1 cellular context compared by ENCODE assay signal in the genomic region with DNA sequence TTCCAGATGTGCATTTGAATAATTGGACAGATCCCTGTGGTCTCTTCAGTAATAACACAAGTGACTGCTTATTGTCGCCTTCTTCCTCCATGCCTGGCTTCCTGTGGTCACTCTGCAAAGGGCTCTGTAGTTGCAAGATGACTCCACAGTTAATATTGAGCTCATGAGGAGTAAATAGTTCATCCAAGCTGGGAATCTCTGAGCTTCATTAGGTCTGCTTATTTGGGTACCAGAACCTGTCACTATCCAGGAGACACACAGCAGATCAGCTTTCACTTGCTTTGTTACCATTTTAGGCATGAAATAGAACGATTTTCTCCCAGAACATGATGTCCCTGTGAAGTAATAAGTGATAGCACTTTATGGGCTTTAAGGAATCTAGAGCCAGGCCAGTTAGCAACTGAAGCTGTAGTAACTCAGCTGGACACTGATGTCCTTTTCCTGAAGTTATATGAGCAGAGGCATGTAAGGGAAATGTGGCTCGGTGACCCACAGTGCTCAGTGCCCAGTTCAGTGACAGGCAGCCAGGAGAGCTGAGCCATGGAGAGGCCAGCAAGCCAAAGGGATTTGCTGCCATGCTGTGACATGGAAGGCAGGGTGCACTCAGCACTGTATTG.
TF ChIP-seq lines count a peak whose summit lies in the region.

No MANE protein-coding gene starts in this region.

TF ChIP-seq in GM12878, 131 proteins besides CTCF, POLR2A, EP300 and RAD21:
- TF ChIP-seq, protein P1, sequence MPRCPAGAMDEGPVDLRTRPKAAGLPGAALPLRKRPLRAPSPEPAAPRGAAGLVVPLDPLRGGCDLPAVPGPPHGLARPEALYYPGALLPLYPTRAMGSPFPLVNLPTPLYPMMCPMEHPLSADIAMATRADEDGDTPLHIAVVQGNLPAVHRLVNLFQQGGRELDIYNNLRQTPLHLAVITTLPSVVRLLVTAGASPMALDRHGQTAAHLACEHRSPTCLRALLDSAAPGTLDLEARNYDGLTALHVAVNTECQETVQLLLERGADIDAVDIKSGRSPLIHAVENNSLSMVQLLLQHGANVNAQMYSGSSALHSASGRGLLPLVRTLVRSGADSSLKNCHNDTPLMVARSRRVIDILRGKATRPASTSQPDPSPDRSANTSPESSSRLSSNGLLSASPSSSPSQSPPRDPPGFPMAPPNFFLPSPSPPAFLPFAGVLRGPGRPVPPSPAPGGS (IDR thresholded peaks at IDR 0.05; ENCODE audit: borderline replicate concordance, insufficient read depth, low read depth, low read length, poor library complexity, severe bottlenecking): peak; percentile 23
- TF ChIP-seq ETV6 (conservative IDR thresholded peaks at IDR 0.05 in 1 of 2, IDR thresholded peaks at IDR 0.05 in 1 of 2; ENCODE audit: borderline replicate concordance in 1 of 2, low read depth in 1 of 2): 0 out of 4 replicates have a peak, but pooled peaks of 1 of the 2 experiments have one; percentile 27
- TF ChIP-seq IRF4 (IDR thresholded peaks at IDR 0.05; ENCODE audit: low read depth, low read length): 0 out of 2 replicates have a peak, but pooled peaks have one; percentile 42
- TF ChIP-seq BCL11A (IDR thresholded peaks at IDR 0.05; ENCODE audit: low read depth, low read length): peak; percentile 59; the same call in 1 of the 2 replicates
- TF ChIP-seq KDM1A (IDR thresholded peaks at IDR 0.05; ENCODE audit: borderline replicate concordance): no peak
- no peak for TF ChIP-seq PAX8 (IDR thresholded peaks at IDR 0.05)
- peak; percentile 48; the same call in 1 of the 2 replicates for TF ChIP-seq ZBED1 (IDR thresholded peaks at IDR 0.05; ENCODE audit: borderline replicate concordance)
- peak; percentile 94 for TF ChIP-seq PAX5 (IDR thresholded peaks at IDR 0.05; ENCODE audit: borderline replicate concordance, low read depth, low read length)
- TF ChIP-seq NR2F1 (conservative IDR thresholded peaks at IDR 0.05): no peak
- TF ChIP-seq JUNB (IDR thresholded peaks at IDR 0.05): peak; percentile 80
- TF ChIP-seq NFIC (IDR thresholded peaks at IDR 0.05; ENCODE audit: low read depth, low read length): peak; percentile 61; the same call in 1 of the 2 replicates
- TF ChIP-seq POU2F2 (IDR thresholded peaks at IDR 0.05; ENCODE audit: borderline replicate concordance, low read depth, low read length): peak; percentile 66; the same call in 1 of the 3 replicates
- TF ChIP-seq ZNF217 (IDR thresholded peaks at IDR 0.05): 0 out of 2 replicates have a peak, but pooled peaks have one; percentile 60
- TF ChIP-seq, protein P2, sequence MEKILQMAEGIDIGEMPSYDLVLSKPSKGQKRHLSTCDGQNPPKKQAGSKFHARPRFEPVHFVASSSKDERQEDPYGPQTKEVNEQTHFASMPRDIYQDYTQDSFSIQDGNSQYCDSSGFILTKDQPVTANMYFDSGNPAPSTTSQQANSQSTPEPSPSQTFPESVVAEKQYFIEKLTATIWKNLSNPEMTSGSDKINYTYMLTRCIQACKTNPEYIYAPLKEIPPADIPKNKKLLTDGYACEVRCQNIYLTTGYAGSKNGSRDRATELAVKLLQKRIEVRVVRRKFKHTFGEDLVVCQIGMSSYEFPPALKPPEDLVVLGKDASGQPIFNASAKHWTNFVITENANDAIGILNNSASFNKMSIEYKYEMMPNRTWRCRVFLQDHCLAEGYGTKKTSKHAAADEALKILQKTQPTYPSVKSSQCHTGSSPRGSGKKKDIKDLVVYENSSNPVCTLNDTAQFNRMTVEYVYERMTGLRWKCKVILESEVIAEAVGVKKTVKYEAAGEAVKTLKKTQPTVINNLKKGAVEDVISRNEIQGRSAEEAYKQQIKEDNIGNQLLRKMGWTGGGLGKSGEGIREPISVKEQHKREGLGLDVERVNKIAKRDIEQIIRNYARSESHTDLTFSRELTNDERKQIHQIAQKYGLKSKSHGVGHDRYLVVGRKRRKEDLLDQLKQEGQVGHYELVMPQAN (conservative IDR thresholded peaks at IDR 0.05): no peak
- TF ChIP-seq, protein P3, sequence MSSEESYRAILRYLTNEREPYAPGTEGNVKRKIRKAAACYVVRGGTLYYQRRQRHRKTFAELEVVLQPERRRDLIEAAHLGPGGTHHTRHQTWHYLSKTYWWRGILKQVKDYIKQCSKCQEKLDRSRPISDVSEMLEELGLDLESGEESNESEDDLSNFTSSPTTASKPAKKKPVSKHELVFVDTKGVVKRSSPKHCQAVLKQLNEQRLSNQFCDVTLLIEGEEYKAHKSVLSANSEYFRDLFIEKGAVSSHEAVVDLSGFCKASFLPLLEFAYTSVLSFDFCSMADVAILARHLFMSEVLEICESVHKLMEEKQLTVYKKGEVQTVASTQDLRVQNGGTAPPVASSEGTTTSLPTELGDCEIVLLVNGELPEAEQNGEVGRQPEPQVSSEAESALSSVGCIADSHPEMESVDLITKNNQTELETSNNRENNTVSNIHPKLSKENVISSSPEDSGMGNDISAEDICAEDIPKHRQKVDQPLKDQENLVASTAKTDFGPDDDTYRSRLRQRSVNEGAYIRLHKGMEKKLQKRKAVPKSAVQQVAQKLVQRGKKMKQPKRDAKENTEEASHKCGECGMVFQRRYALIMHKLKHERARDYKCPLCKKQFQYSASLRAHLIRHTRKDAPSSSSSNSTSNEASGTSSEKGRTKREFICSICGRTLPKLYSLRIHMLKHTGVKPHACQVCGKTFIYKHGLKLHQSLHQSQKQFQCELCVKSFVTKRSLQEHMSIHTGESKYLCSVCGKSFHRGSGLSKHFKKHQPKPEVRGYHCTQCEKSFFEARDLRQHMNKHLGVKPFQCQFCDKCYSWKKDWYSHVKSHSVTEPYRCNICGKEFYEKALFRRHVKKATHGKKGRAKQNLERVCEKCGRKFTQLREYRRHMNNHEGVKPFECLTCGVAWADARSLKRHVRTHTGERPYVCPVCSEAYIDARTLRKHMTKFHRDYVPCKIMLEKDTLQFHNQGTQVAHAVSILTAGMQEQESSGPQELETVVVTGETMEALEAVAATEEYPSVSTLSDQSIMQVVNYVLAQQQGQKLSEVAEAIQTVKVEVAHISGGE (CRISPR knock-in tag; IDR thresholded peaks at IDR 0.05): no peak
- peak; percentile 91 for TF ChIP-seq RUNX3 (IDR thresholded peaks at IDR 0.05; ENCODE audit: low read length)
- TF ChIP-seq FOXM1 (IDR thresholded peaks at IDR 0.05; ENCODE audit: low read depth, low read length): peak; percentile 56; the same call in 1 of the 2 replicates
- peak; percentile 55; the same call in 1 of the 2 replicates for TF ChIP-seq EED (IDR thresholded peaks at IDR 0.05; ENCODE audit: low read depth)
- TF ChIP-seq CBFB (IDR thresholded peaks at IDR 0.05; ENCODE audit: low read depth): peak; percentile 68
- TF ChIP-seq IKZF2 (IDR thresholded peaks at IDR 0.05): peak in 1 of 2 experiments; percentile 30; a peak in 1 of 4 replicates
